1 cellular context compared by ENCODE assay signal in the genomic region with DNA sequence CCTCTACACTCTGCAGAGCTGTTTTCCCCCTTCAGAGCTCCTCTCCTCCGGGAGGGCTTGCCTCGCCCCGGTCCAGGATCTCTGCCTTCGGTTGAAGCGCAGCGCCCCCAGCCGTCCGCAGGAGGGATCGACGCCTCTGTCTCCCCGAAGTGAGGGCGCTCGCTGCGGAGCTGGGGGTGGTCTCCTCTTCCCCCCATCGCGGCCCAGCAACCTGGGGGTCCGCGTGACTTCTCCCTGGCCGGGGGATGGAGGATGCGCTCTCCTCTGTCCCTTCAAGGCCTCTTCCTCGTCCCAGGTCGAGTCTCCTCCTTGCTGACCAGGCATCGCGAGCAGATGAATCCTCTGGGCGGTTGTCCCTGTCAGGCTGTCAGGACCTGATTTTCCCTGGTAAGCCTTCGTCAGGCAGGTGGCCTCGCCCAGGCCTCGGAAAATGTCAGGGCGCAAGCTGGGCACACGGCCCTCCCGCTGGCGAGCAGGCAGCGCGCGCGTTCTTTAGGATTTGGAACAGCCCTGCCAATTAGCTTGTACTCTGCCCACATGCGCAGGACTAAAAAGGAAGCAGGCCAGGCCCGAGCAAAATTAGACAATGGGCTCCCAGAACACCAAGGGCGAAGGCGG.
TF ChIP-seq lines count a peak whose summit lies in the region.

No MANE protein-coding gene starts in this region.

TF ChIP-seq in HepG2, 621 proteins besides CTCF, POLR2A, EP300 and RAD21 (continued from another document):
- TF ChIP-seq, protein P1, sequence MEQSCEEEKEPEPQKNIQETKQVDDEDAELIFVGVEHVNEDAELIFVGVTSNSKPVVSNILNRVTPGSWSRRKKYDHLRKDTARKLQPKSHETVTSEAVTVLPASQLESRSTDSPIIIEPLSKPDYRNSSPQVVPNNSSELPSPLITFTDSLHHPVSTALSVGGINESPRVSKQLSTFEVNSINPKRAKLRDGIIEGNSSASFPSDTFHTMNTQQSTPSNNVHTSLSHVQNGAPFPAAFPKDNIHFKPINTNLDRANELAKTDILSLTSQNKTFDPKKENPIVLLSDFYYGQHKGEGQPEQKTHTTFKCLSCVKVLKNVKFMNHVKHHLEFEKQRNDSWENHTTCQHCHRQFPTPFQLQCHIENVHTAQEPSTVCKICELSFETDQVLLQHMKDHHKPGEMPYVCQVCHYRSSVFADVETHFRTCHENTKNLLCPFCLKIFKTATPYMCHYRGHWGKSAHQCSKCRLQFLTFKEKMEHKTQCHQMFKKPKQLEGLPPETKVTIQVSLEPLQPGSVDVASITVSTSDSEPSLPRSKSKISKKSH (CRISPR knock-in tag; IDR thresholded peaks at IDR 0.05; ENCODE audit: borderline replicate concordance) = 0 out of 2 replicates have a peak, but pooled peaks have one; percentile 29
- TF ChIP-seq MYNN (CRISPR knock-in tag; IDR thresholded peaks at IDR 0.05; ENCODE audit: low read depth) (no peak), ZKSCAN1 (IDR thresholded peaks at IDR 0.05; ENCODE audit: low read length) (no peak), ZFP91 (CRISPR knock-in tag; IDR thresholded peaks at IDR 0.05; ENCODE audit: borderline replicate concordance) (peak; percentile 47; the same call in 1 of the 2 replicates), POGK (CRISPR knock-in tag; conservative IDR thresholded peaks at IDR 0.05) (0 out of 2 replicates have a peak, but pooled peaks have one; percentile 31), SALL1 (CRISPR knock-in tag; IDR thresholded peaks at IDR 0.05) (peak; percentile 27; the same call in 1 of the 2 replicates), FOXC1 (CRISPR knock-in tag; IDR thresholded peaks at IDR 0.05; ENCODE audit: borderline replicate concordance) (peak; percentile 35; the same call in 1 of the 2 replicates), FOXP4 (CRISPR knock-in tag; IDR thresholded peaks at IDR 0.05) (no peak), ZNF224 (CRISPR knock-in tag; IDR thresholded peaks at IDR 0.05) (no peak), POGZ (CRISPR knock-in tag; IDR thresholded peaks at IDR 0.05) (no peak), SPEN (CRISPR knock-in tag; IDR thresholded peaks at IDR 0.05; ENCODE audit: low read depth) (0 out of 2 replicates have a peak, but pooled peaks have one; percentile 33), ARID4A (CRISPR knock-in tag; IDR thresholded peaks at IDR 0.05; ENCODE audit: borderline replicate concordance) (no peak), NRL (CRISPR knock-in tag; IDR thresholded peaks at IDR 0.05; ENCODE audit: borderline replicate concordance) (peak; percentile 58; the same call in 1 of the 2 replicates)
- TF ChIP-seq, protein P2, sequence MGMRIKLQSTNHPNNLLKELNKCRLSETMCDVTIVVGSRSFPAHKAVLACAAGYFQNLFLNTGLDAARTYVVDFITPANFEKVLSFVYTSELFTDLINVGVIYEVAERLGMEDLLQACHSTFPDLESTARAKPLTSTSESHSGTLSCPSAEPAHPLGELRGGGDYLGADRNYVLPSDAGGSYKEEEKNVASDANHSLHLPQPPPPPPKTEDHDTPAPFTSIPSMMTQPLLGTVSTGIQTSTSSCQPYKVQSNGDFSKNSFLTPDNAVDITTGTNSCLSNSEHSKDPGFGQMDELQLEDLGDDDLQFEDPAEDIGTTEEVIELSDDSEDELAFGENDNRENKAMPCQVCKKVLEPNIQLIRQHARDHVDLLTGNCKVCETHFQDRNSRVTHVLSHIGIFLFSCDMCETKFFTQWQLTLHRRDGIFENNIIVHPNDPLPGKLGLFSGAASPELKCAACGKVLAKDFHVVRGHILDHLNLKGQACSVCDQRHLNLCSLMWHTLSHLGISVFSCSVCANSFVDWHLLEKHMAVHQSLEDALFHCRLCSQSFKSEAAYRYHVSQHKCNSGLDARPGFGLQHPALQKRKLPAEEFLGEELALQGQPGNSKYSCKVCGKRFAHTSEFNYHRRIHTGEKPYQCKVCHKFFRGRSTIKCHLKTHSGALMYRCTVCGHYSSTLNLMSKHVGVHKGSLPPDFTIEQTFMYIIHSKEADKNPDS (CRISPR knock-in tag; IDR thresholded peaks at IDR 0.05) = no peak
- TF ChIP-seq, protein P3, sequence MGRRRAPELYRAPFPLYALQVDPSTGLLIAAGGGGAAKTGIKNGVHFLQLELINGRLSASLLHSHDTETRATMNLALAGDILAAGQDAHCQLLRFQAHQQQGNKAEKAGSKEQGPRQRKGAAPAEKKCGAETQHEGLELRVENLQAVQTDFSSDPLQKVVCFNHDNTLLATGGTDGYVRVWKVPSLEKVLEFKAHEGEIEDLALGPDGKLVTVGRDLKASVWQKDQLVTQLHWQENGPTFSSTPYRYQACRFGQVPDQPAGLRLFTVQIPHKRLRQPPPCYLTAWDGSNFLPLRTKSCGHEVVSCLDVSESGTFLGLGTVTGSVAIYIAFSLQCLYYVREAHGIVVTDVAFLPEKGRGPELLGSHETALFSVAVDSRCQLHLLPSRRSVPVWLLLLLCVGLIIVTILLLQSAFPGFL (CRISPR knock-in tag; IDR thresholded peaks at IDR 0.05) = no peak
